1 cellular context compared by ENCODE assay signal in genomic region chr20:31594558-31595379, GRCh38.
A peak's percentile ranks its signal among the peaks of the same experiment; 100 is the strongest.
TF ChIP-seq lines count a peak whose summit lies in the region.

No MANE protein-coding gene starts in this region.

TF ChIP-seq in H1, 55 proteins besides CTCF, POLR2A, EP300 and RAD21:
- peak; percentile 79; the same call in 1 of the 2 replicates for TF ChIP-seq YY1 (IDR thresholded peaks at IDR 0.05; ENCODE audit: low read depth, low read length)
- TF ChIP-seq SP1 (IDR thresholded peaks at IDR 0.05; ENCODE audit: low read depth, low read length) = 0 out of 2 replicates have a peak, but pooled peaks have one; percentile 17
- TF ChIP-seq FOSL1 (IDR thresholded peaks at IDR 0.05; ENCODE audit: insufficient read depth, low read depth, low read length) = no peak
- no peak for TF ChIP-seq MAFK (IDR thresholded peaks at IDR 0.05; ENCODE audit: low read depth, low read length)
- TF ChIP-seq SP4 (IDR thresholded peaks at IDR 0.05; ENCODE audit: low read length) = no peak
- no peak; a peak in 1 of 4 replicates for TF ChIP-seq HDAC2 (IDR thresholded peaks at IDR 0.05; ENCODE audit: borderline replicate concordance in 1 of 2, low read depth in 2 of 2, low read length in 2 of 2)
- no peak for TF ChIP-seq USF2 (IDR thresholded peaks at IDR 0.05; ENCODE audit: low read length)
- no peak for TF ChIP-seq BRCA1 (IDR thresholded peaks at IDR 0.05; ENCODE audit: low read depth, low read length)
- no peak for TF ChIP-seq KDM5A (IDR thresholded peaks at IDR 0.05; ENCODE audit: low read length)
- TF ChIP-seq POU5F1 (IDR thresholded peaks at IDR 0.05; ENCODE audit: low read depth, low read length) = no peak
- TF ChIP-seq TAF7 (optimal IDR thresholded peaks at IDR 0.05; ENCODE audit: borderline replicate concordance, low read depth, low read length) = no peak
- no peak for TF ChIP-seq EGR1 (IDR thresholded peaks at IDR 0.05; ENCODE audit: borderline replicate concordance, low read depth, low read length)
- peak; percentile 33; the same call in 1 of the 2 replicates for TF ChIP-seq POLR2AphosphoS5 (IDR thresholded peaks at IDR 0.05; ENCODE audit: low read depth, low read length)
- no peak for TF ChIP-seq SIN3A (conservative IDR thresholded peaks at IDR 0.05 in 1 of 2, IDR thresholded peaks at IDR 0.05 in 1 of 2; ENCODE audit: low read depth in 1 of 2, low read length in 2 of 2)
- no peak for TF ChIP-seq RXRA (IDR thresholded peaks at IDR 0.05; ENCODE audit: insufficient read depth, low read depth, low read length)
- TF ChIP-seq NANOG (IDR thresholded peaks at IDR 0.05; ENCODE audit: insufficient read depth, low read depth, low read length, poor library complexity, severe bottlenecking) = no peak
- no peak for TF ChIP-seq CEBPB (IDR thresholded peaks at IDR 0.05; ENCODE audit: low read depth, low read length)
- no peak; the same call in 1 of the 2 replicates for TF ChIP-seq BACH1 (IDR thresholded peaks at IDR 0.05; ENCODE audit: low read length)
- peak; percentile 39; the same call in 1 of the 2 replicates for TF ChIP-seq TBP (IDR thresholded peaks at IDR 0.05; ENCODE audit: low read depth, low read length)
- TF ChIP-seq JUN (IDR thresholded peaks at IDR 0.05; ENCODE audit: low read depth, low read length) = no peak
- no peak for TF ChIP-seq CTBP2 (IDR thresholded peaks at IDR 0.05; ENCODE audit: borderline replicate concordance, insufficient read depth, insufficient read length, low read length)
- TF ChIP-seq GTF2F1 (IDR thresholded peaks at IDR 0.05; ENCODE audit: borderline replicate concordance, low read depth, low read length) = no peak
- TF ChIP-seq SIRT6 (IDR thresholded peaks at IDR 0.05; ENCODE audit: low read length) = no peak
- 0 out of 2 replicates have a peak, but pooled peaks have one; percentile 0 for TF ChIP-seq CHD2 (IDR thresholded peaks at IDR 0.05; ENCODE audit: low read length)
- TF ChIP-seq SRF (IDR thresholded peaks at IDR 0.05; ENCODE audit: low read depth, low read length) = no peak
- no peak for TF ChIP-seq KDM4A (IDR thresholded peaks at IDR 0.05; ENCODE audit: low read depth, low read length, severe bottlenecking)
- TF ChIP-seq CREB1 (IDR thresholded peaks at IDR 0.05) = no peak
- TF ChIP-seq CBX8 (IDR thresholded peaks at IDR 0.05; ENCODE audit: borderline replicate concordance, low read depth, low read length) = no peak
- TF ChIP-seq CHD1 (IDR thresholded peaks at IDR 0.05; ENCODE audit: low read depth, low read length) = no peak
- no peak for TF ChIP-seq SUZ12 (IDR thresholded peaks at IDR 0.05; ENCODE audit: low read length)
- TF ChIP-seq ATF2 (IDR thresholded peaks at IDR 0.05; ENCODE audit: low read length) = no peak
- TF ChIP-seq CHD7 (IDR thresholded peaks at IDR 0.05; ENCODE audit: insufficient replicate concordance, low read length) = no peak
- no peak for TF ChIP-seq ZNF274 (IDR thresholded peaks at IDR 0.05; ENCODE audit: borderline replicate concordance, extremely low read depth, low read length)
- no peak for TF ChIP-seq RBBP5 (IDR thresholded peaks at IDR 0.05; ENCODE audit: borderline replicate concordance, low read depth, low read length)
- no peak for TF ChIP-seq TCF12 (IDR thresholded peaks at IDR 0.05; ENCODE audit: low read depth, low read length)
- TF ChIP-seq TAF1 (IDR thresholded peaks at IDR 0.05; ENCODE audit: low read depth, low read length) = peak; percentile 27; the same call in 1 of the 2 replicates
- no peak for TF ChIP-seq KDM1A (IDR thresholded peaks at IDR 0.05; ENCODE audit: borderline replicate concordance, low read length)
- TF ChIP-seq SIX5 (IDR thresholded peaks at IDR 0.05; ENCODE audit: low read depth, low read length) = no peak
- TF ChIP-seq ASH2L (IDR thresholded peaks at IDR 0.05; ENCODE audit: low read length) = no peak
- no peak for TF ChIP-seq PHF8 (conservative IDR thresholded peaks at IDR 0.05; ENCODE audit: low read depth, low read length)
- TF ChIP-seq EZH2 (IDR thresholded peaks at IDR 0.05; ENCODE audit: low read depth, low read length, severe bottlenecking) = no peak
- no peak for TF ChIP-seq RFX5 (IDR thresholded peaks at IDR 0.05; ENCODE audit: borderline replicate concordance, low read depth, low read length)
- no peak for TF ChIP-seq JUND (IDR thresholded peaks at IDR 0.05; ENCODE audit: low read length)
- TF ChIP-seq GABPA (IDR thresholded peaks at IDR 0.05; ENCODE audit: borderline replicate concordance, insufficient read depth, low read length) = no peak
- TF ChIP-seq NRF1 (IDR thresholded peaks at IDR 0.05; ENCODE audit: low read depth, low read length) = no peak
- no peak for TF ChIP-seq ATF3 (IDR thresholded peaks at IDR 0.05; ENCODE audit: insufficient read depth, low read depth, low read length)
